Comparison of ENCODE assay signal across 8 cellular contexts in the genomic region with DNA sequence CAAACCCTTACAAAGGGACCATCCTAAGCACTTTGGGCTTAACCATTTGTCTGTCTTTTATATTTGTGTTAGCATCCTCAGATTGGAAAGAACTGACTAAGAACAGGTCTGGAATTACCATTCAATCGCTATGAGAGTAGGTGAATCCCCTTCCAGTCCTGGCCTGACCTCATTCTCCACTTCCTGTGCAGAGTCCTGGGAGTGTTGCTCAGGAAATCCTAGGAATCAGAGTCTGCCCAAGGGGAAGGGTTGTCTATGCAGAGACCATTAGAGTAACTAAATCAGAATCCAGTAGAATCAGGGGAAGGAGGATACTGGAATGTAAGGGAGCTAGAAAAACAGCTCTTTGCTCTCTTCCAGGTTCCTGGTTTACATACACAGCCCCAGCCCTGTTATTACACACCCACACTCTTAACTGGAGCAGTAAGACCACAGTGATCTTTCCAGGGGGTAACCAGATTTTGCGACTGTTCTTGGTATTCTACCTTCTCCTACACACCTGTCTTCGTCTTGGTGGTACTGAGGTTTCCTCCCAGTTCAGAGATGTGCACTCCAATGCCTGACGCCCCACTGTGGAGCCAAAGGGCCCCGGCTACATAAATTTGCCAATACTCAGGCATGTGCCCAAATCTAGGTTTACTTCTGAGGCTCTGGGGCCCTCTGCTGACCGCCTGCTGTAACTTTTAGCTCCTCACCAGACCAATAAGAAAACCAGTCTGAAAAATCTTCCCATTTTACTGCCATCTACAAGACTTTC.
DNase-seq lines count a peak whose midpoint lies in the region; ATAC-seq and TF ChIP-seq lines count a peak whose summit lies in the region.

No MANE protein-coding gene starts in this region.

- DNase-seq in NOMO-1 (lab: John Stamatoyannopoulos, UW; ENCODE audit: unreplicated experiment in 2 of 2) (peak; percentile 67 to 72), globus pallidus (ENCODE audit: low spot score) (peak; percentile 81), osteoblast (ENCODE audit: insufficient read length, low spot score, missing footprints) (peak; percentile 84)
- DNase-seq in activated naive CD4-positive, alpha-beta T cell treated with anti-CD3 and anti-CD28 coated beads, Interleukin-2, amount 50 U/mL, for 72 hours (ENCODE audit: low spot score in 2 of 2) = no peak

- H3K27ac ChIP-seq in BLaER1 treated with 17β-estradiol and CSF1 and Interleukin-3, amounts not matched to agents 10 nM and 100 nM = peak overlapping the region in 6 of 11 experiments; percentile 36 to 93 (median 88); a peak in 9 of 22 replicates
- peak overlapping the region; percentile 52 for H3K27ac ChIP-seq in osteoblast (ENCODE audit: low read depth, low read length)

- peaks cover 0 to 97% (median 5%) of the 10 kb centered on the region in 11 experiments; a peak in 12 of 22 replicates for H4K20me1 ChIP-seq in BLaER1 treated with 17β-estradiol and CSF1 and Interleukin-3, amounts not matched to agents 10 nM and 100 nM
- peaks cover 22% of the 10 kb centered on the region for H4K20me1 ChIP-seq in osteoblast (ENCODE audit: insufficient read depth, low read length)

- H3K27ac Mint-ChIP-seq in activated naive CD4-positive, alpha-beta T cell treated with anti-CD3 and anti-CD28 coated beads, Interleukin-2, amount 50 U/mL, for 72 hours = peak overlapping the region; percentile 18 to 66

- H3K9me3 Mint-ChIP-seq in activated naive CD4-positive, alpha-beta T cell treated with anti-CD3 and anti-CD28 coated beads, Interleukin-2, amount 50 U/mL, for 72 hours = no peaks in the 10 kb centered on the region

- peak; percentile 89 for TF ChIP-seq CTCF in osteoblast (IDR thresholded peaks at IDR 0.05; ENCODE audit: extremely low read depth, low read depth, low read length)

- no peaks in the 10 kb centered on the region for H3K9me3 ChIP-seq in BLaER1 treated with 17β-estradiol and CSF1 and Interleukin-3, amounts not matched to agents 10 nM and 100 nM (replicated peaks in 1 of 11)
- H3K9me3 ChIP-seq in osteoblast (ENCODE audit: low read depth, low read length) = no peaks in the 10 kb centered on the region

- ATAC-seq in GM21447 (IDR thresholded peaks at IDR 0.05; ENCODE audit: unreplicated experiment) (peak; percentile 34), GM19328 (IDR thresholded peaks at IDR 0.05; ENCODE audit: unreplicated experiment) (no peak), GM18502 (IDR thresholded peaks at IDR 0.05; ENCODE audit: poor library complexity, unreplicated experiment) (no peak)
- ATAC-seq in activated naive CD4-positive, alpha-beta T cell treated with anti-CD3 and anti-CD28 coated beads, Interleukin-2, amount 50 U/mL, for 72 hours = peak; percentile 59 to 78

- peaks cover 59 to 69% (median 65%) of the 10 kb centered on the region in 10 experiments for H3K4me1 ChIP-seq in BLaER1 treated with 17β-estradiol and CSF1 and Interleukin-3, amounts not matched to agents 10 nM and 100 nM
- peaks cover 9% of the 10 kb centered on the region for H3K4me1 ChIP-seq in osteoblast (ENCODE audit: insufficient read depth, low read length)

- H3K36me3 ChIP-seq in BLaER1 treated with 17β-estradiol and CSF1 and Interleukin-3, amounts not matched to agents 10 nM and 100 nM = peaks cover 2 to 28% (median 11%) of the 10 kb centered on the region in 11 experiments; a peak in 15 of 22 replicates
- peaks cover 11% of the 10 kb centered on the region for H3K36me3 ChIP-seq in osteoblast (ENCODE audit: insufficient read depth, low read length)

- H3K79me2 ChIP-seq in osteoblast (ENCODE audit: insufficient read depth, low read length) = peaks cover 46% of the 10 kb centered on the region

- no peak overlapping the region for H3K4me3 ChIP-seq in BLaER1 treated with 17β-estradiol and CSF1 and Interleukin-3, amounts not matched to agents 10 nM and 100 nM
- H3K4me3 ChIP-seq in osteoblast (ENCODE audit: insufficient read depth, low read length) = no peak overlapping the region

- peaks cover 0 to 17% of the 10 kb centered on the region in 2 donors for H3K36me3 Mint-ChIP-seq in activated naive CD4-positive, alpha-beta T cell treated with anti-CD3 and anti-CD28 coated beads, Interleukin-2, amount 50 U/mL, for 72 hours

- H3K4me2 ChIP-seq in BLaER1 treated with 17β-estradiol and CSF1 and Interleukin-3, amounts not matched to agents 10 nM and 100 nM = peak overlapping the region; percentile 69 to 96 (median 92)
- H3K4me2 ChIP-seq in osteoblast (ENCODE audit: insufficient read depth, low read length) = peak overlapping the region; percentile 15

- no peaks in the 10 kb centered on the region for H3K27me3 ChIP-seq in BLaER1 treated with 17β-estradiol and CSF1 and Interleukin-3, amounts not matched to agents 10 nM and 100 nM
- no peaks in the 10 kb centered on the region for H3K27me3 ChIP-seq in osteoblast (ENCODE audit: insufficient read depth, low read length)

- peak overlapping the region in 9 of 11 experiments; percentile 2 to 81 (median 61); a peak in 14 of 22 replicates for H3K9ac ChIP-seq in BLaER1 treated with 17β-estradiol and CSF1 and Interleukin-3, amounts not matched to agents 10 nM and 100 nM

- no peak overlapping the region for H2AFZ ChIP-seq in osteoblast (ENCODE audit: low read length)

Comparison
In these comparisons a context has a peak if more than half of its experiments do, and no peak if none do; other contexts are left out.
1. ATAC-seq: peak in GM21447 (single experiment) and activated naive CD4-positive, alpha-beta T cell treated with anti-CD3 and anti-CD28 coated beads, Interleukin-2, amount 50 U/mL, for 72 hours (2 of 2); none in GM19328 (single experiment) and GM18502 (single experiment).
2. DNase-seq: peak in NOMO-1 (2 of 2), globus pallidus (single experiment) and osteoblast (single experiment); none in activated naive CD4-positive, alpha-beta T cell treated with anti-CD3 and anti-CD28 coated beads, Interleukin-2, amount 50 U/mL, for 72 hours (0 of 2).